14 cellular contexts compared by ENCODE assay signal in genomic region chr18:36724591-36725001, GRCh38.
DNase-seq lines count a peak whose midpoint lies in the region; ATAC-seq and TF ChIP-seq lines count a peak whose summit lies in the region.
"Had no signal": no experiment of that assay in that cellular context is flagged by ENCODE, and none has a peak within 500 bp of the region (broad histone marks: within the 10 kb centered on the region; RNA-seq: fewer than 3 reads in every experiment).

No MANE protein-coding gene starts in this region.

- ATAC-seq in Right ventricle myocardium superior (ENCODE audit: poor library complexity) = peak; percentile 30
- ATAC-seq in GM21723 (IDR thresholded peaks at IDR 0.05; ENCODE audit: unreplicated experiment) = no peak
- no peak for ATAC-seq in GM18519 (IDR thresholded peaks at IDR 0.05; ENCODE audit: low FRiP score, unreplicated experiment)
- ATAC-seq: SK-N-SH treated with all-trans-retinoic acid at 6 μM for 48 hours; stimulated activated naive CD8-positive, alpha-beta T cell treated with anti-CD3 and anti-CD28 coated beads, Interleukin-15, Interleukin-2, amounts not matched to agents 100 U/mL and 50 U/mL, for 24 hours had no signal

- H3K9me3 Mint-ChIP-seq in brain = no peaks in the 10 kb centered on the region
- H3K9me3 Mint-ChIP-seq: CD8-positive, alpha-beta memory T cell had no signal

- H3K4me3 ChIP-seq in ovary = peak overlapping the region; percentile 15
- H3K4me3 ChIP-seq: cardiac muscle cell had no signal

- peak overlapping the region in 1 of 2 donors; percentile 39 for H3K27ac ChIP-seq in ovary

- TF ChIP-seq CTCF in brain (conservative IDR thresholded peaks at IDR 0.05) (no peak), ovary (IDR thresholded peaks at IDR 0.05) (no peak)

- H3K9me3 ChIP-seq in ovary = no peaks in the 10 kb centered on the region

- DNase-seq in Right ventricle myocardium superior (peak; percentile 50), ovary (peak; percentile 43 to 73 (median 59)), ureter (ENCODE audit: low spot score) (peak; percentile 61), OCI-M2 (lab: John Stamatoyannopoulos, UW; ENCODE audit: unreplicated experiment) (no peak)
- DNase-seq in activated naive CD4-positive, alpha-beta T cell treated with anti-CD3 and anti-CD28 coated beads, Interleukin-2, amount 50 U/mL, for 16 hours = no peak
- DNase-seq: activated CD8-positive, alpha-beta memory T cell treated with anti-CD3 and anti-CD28 coated beads for 24 hours; activated gamma-delta T cell treated with Interleukin-2 at 50 U/mL for 16 hours; CD8-positive, alpha-beta memory T cell; stimulated activated naive CD8-positive, alpha-beta T cell treated with anti-CD3 and anti-CD28 coated beads, Interleukin-15, Interleukin-2, amounts not matched to agents 100 U/mL and 50 U/mL, for 24 hours had no signal

- peak overlapping the region in 3 of 5 experiments; percentile 1 to 43 (median 11) for H3K27ac Mint-ChIP-seq in brain
- H3K27ac Mint-ChIP-seq: CD8-positive, alpha-beta memory T cell had no signal

- H3K27me3 ChIP-seq in ovary = no peaks in the 10 kb centered on the region
- H3K27me3 ChIP-seq: cardiac muscle cell had no signal

- H3K27me3 Mint-ChIP-seq in brain = no peaks in the 10 kb centered on the region

- no peak for TF ChIP-seq EP300 in ovary (IDR thresholded peaks at IDR 0.05)

- no peaks in the 10 kb centered on the region for H3K36me3 ChIP-seq in ovary

- peaks cover 8% of the 10 kb centered on the region for H3K36me3 Mint-ChIP-seq in brain
- H3K36me3 Mint-ChIP-seq: CD8-positive, alpha-beta memory T cell had no signal

- peak overlapping the region in 1 of 5 experiments; percentile 51 for H3K4me3 Mint-ChIP-seq in brain
- H3K4me3 Mint-ChIP-seq: CD8-positive, alpha-beta memory T cell had no signal

- peaks cover 10% of the 10 kb centered on the region for H3K4me1 ChIP-seq in ovary (ENCODE audit: insufficient read depth)

- 3 to 6% (median 5%) methylated on average over 8 of the region's 8 CpGs for WGBS in ovary, 3 donors

- no peaks in the 10 kb centered on the region for H3K4me1 Mint-ChIP-seq in brain
- H3K4me1 Mint-ChIP-seq: CD8-positive, alpha-beta memory T cell had no signal

- TF ChIP-seq POLR2A in ovary (IDR thresholded peaks at IDR 0.05) = no peak

- intact Hi-C loops in Right ventricle myocardium superior (cut with DNase I) (no loop called here), ovary (cut with DNase I) (no loop called here)

Comparison
In these comparisons a context has a peak if more than half of its experiments do, and no peak if none do; other contexts are left out.
1. DNase-seq: peak in Right ventricle myocardium superior (single experiment), ovary (5 of 5) and ureter (single experiment); none in OCI-M2 (single experiment) and activated naive CD4-positive, alpha-beta T cell treated with anti-CD3 and anti-CD28 coated beads, Interleukin-2, amount 50 U/mL, for 16 hours (single experiment).